1 cellular context compared by ENCODE assay signal in the genomic region with DNA sequence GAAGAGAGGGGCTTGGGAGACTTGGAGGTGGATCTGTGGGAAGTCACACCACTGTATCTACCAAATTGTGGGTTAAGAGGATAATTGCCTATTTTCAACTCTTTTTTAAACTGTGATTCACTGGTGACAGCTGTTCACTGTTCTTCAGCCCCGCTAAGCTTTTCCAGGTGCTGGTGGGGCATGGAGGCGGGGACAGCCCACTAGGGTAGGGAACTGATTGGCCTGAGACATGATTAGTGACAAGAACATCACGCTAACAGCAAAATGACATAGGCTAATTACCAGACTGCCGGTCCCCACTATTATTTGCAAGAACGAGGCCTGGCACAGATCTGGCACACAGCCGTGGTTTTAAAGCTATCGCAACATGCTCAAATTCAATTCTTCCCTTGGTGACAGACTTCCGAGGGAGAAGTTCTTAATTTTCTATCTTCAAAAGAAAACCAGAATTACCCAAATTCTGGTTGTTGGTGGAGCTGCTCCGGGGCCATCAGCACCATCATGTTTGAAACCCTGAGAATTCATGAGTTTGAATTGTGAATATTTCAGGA.
TF ChIP-seq lines count a peak whose summit lies in the region.

No MANE protein-coding gene starts in this region.

TF ChIP-seq in HepG2, 621 proteins besides CTCF, POLR2A, EP300 and RAD21 (continued from another document):
- TF ChIP-seq, protein P1, sequence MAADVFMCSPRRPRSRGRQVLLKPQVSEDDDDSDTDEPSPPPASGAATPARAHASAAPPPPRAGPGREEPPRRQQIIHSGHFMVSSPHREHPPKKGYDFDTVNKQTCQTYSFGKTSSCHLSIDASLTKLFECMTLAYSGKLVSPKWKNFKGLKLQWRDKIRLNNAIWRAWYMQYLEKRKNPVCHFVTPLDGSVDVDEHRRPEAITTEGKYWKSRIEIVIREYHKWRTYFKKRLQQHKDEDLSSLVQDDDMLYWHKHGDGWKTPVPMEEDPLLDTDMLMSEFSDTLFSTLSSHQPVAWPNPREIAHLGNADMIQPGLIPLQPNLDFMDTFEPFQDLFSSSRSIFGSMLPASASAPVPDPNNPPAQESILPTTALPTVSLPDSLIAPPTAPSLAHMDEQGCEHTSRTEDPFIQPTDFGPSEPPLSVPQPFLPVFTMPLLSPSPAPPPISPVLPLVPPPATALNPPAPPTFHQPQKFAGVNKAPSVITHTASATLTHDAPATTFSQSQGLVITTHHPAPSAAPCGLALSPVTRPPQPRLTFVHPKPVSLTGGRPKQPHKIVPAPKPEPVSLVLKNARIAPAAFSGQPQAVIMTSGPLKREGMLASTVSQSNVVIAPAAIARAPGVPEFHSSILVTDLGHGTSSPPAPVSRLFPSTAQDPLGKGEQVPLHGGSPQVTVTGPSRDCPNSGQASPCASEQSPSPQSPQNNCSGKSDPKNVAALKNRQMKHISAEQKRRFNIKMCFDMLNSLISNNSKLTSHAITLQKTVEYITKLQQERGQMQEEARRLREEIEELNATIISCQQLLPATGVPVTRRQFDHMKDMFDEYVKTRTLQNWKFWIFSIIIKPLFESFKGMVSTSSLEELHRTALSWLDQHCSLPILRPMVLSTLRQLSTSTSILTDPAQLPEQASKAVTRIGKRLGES (CRISPR knock-in tag; IDR thresholded peaks at IDR 0.05; ENCODE audit: borderline replicate concordance), result no peak
- TF ChIP-seq RXRB (CRISPR knock-in tag; IDR thresholded peaks at IDR 0.05; ENCODE audit: borderline replicate concordance) (no peak), KMT2B (CRISPR knock-in tag; IDR thresholded peaks at IDR 0.05) (no peak), ZSCAN12 (CRISPR knock-in tag; IDR thresholded peaks at IDR 0.05) (no peak), KDM3A (CRISPR knock-in tag; IDR thresholded peaks at IDR 0.05; ENCODE audit: low read depth) (no peak), ONECUT2 (CRISPR knock-in tag; IDR thresholded peaks at IDR 0.05) (no peak), NFE2L2 (IDR thresholded peaks at IDR 0.05; ENCODE audit: low read length) (no peak), ZNF747 (CRISPR knock-in tag; IDR thresholded peaks at IDR 0.05; ENCODE audit: borderline replicate concordance) (no peak), BRD4 (CRISPR knock-in tag; IDR thresholded peaks at IDR 0.05) (no peak), GATAD1 (CRISPR knock-in tag; IDR thresholded peaks at IDR 0.05) (no peak), JUND (CRISPR knock-in tag; IDR thresholded peaks at IDR 0.05) (no peak)
- TF ChIP-seq, protein P2, sequence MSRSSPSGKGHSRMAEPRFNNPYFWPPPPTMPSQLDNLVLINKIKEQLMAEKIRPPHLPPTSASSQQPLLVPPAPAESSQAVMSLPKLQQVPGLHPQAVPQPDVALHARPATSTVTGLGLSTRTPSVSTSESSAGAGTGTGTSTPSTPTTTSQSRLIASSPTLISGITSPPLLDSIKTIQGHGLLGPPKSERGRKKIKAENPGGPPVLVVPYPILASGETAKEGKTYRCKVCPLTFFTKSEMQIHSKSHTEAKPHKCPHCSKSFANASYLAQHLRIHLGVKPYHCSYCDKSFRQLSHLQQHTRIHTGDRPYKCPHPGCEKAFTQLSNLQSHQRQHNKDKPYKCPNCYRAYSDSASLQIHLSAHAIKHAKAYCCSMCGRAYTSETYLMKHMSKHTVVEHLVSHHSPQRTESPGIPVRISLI (CRISPR knock-in tag; IDR thresholded peaks at IDR 0.05; ENCODE audit: borderline replicate concordance), result no peak
- TF ChIP-seq, protein P3, sequence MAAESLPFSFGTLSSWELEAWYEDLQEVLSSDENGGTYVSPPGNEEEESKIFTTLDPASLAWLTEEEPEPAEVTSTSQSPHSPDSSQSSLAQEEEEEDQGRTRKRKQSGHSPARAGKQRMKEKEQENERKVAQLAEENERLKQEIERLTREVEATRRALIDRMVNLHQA (CRISPR knock-in tag; IDR thresholded peaks at IDR 0.05), result no peak
- TF ChIP-seq, protein P4, sequence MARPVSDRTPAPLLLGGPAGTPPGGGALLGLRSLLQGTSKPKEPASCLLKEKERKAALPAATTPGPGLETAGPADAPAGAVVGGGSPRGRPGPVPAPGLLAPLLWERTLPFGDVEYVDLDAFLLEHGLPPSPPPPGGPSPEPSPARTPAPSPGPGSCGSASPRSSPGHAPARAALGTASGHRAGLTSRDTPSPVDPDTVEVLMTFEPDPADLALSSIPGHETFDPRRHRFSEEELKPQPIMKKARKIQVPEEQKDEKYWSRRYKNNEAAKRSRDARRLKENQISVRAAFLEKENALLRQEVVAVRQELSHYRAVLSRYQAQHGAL (CRISPR knock-in tag; IDR thresholded peaks at IDR 0.05; ENCODE audit: not compliant biosample characterization), result no peak
